Comparison of ENCODE assay signal across 1 cellular context in genomic region chr1:112675728-112676381, GRCh38.
TF ChIP-seq lines count a peak whose summit lies in the region.

No MANE protein-coding gene starts in this region.

TF ChIP-seq in HCT116, 20 proteins besides CTCF, POLR2A, EP300 and RAD21 (continued from another document):
- TF ChIP-seq POLR2AphosphoS5 (IDR thresholded peaks at IDR 0.05; ENCODE audit: low read depth, low read length) (no peak), ATF3 (IDR thresholded peaks at IDR 0.05) (no peak), FOSL1 (IDR thresholded peaks at IDR 0.05; ENCODE audit: low read depth) (no peak), YY1 (IDR thresholded peaks at IDR 0.05; ENCODE audit: extremely low read depth, insufficient replicate concordance, low read depth, low read length) (no peak), SIN3A (IDR thresholded peaks at IDR 0.05; ENCODE audit: low read depth) (no peak), ZBTB33 (IDR thresholded peaks at IDR 0.05; ENCODE audit: extremely low read depth, insufficient replicate concordance, low read length) (no peak), TCF7L2 (IDR thresholded peaks at IDR 0.05; ENCODE audit: borderline replicate concordance, extremely low read depth, insufficient read depth, insufficient read length) (no peak), JUND (IDR thresholded peaks at IDR 0.05) (no peak), EZH2phosphoT487 (IDR thresholded peaks at IDR 0.05; ENCODE audit: borderline replicate concordance) (no peak), EGR1 (IDR thresholded peaks at IDR 0.05; ENCODE audit: low read depth) (no peak), MAX (IDR thresholded peaks at IDR 0.05) (no peak)
TF ChIP-seq in HCT116: peak in this region for 0.
